18 cellular contexts compared by ENCODE assay signal in genomic region chr15:86629957-86630356, GRCh38.
DNase-seq lines count a peak whose midpoint lies in the region; ATAC-seq, FAIRE-seq and TF ChIP-seq lines count a peak whose summit lies in the region.
"Had no signal": no experiment of that assay in that cellular context is flagged by ENCODE, and none has a peak within 500 bp of the region (broad histone marks: within the 10 kb centered on the region; RNA-seq: fewer than 3 reads in every experiment).

No MANE protein-coding gene starts in this region.

- DNase-seq in LoVo (ENCODE audit: low spot score) (peak; percentile 22), RWPE2 (ENCODE audit: low spot score) (no peak), bronchial epithelial cell (ENCODE audit: low read depth) (peak; percentile 30), WTC11 (ENCODE audit: low spot score) (no peak)
- DNase-seq in stimulated activated effector memory CD8-positive, alpha-beta T cell treated with anti-CD3 and anti-CD28 coated beads, Interleukin-12 subunit alpha, Interleukin-12 subunit beta, amount 100 ng/mL, for 72 hours (ENCODE audit: low spot score in 2 of 2), result no peak
- DNase-seq in natural killer cell treated with Interleukin-12 subunit alpha and Interleukin-12 subunit beta and Interleukin-15 and Interleukin-18, amount 100 ng/mL, for 72 hours (ENCODE audit: low spot score), result no peak
- DNase-seq: AML-193; Caco-2; CD8-positive, alpha-beta memory T cell; DND-41; GDM1; GOT3; H9 had no signal

- CTCF ChIA-PET in WTC11 (lab: Charles Lee), result no interaction called here

- H3K27me3 Mint-ChIP-seq in WTC11 (ENCODE audit: low read depth), result no peaks in the 10 kb centered on the region
- H3K27me3 Mint-ChIP-seq in natural killer cell treated with Interleukin-12 subunit alpha and Interleukin-12 subunit beta and Interleukin-15 and Interleukin-18, amount 100 ng/mL, for 72 hours, result peaks cover 0 to 2% of the 10 kb centered on the region in 2 donors

- no peaks in the 10 kb centered on the region for H3K9me3 Mint-ChIP-seq in stimulated activated effector memory CD8-positive, alpha-beta T cell treated with anti-CD3 and anti-CD28 coated beads, Interleukin-12 subunit alpha, Interleukin-12 subunit beta, amount 100 ng/mL, for 72 hours
- H3K9me3 Mint-ChIP-seq in WTC11, result no peaks in the 10 kb centered on the region
- no peaks in the 10 kb centered on the region for H3K9me3 Mint-ChIP-seq in natural killer cell treated with Interleukin-12 subunit alpha and Interleukin-12 subunit beta and Interleukin-15 and Interleukin-18, amount 100 ng/mL, for 72 hours
- H3K9me3 Mint-ChIP-seq: CD8-positive, alpha-beta memory T cell; H9 had no signal

- peak overlapping the region; percentile 26 for H3K27ac Mint-ChIP-seq in stimulated activated effector memory CD8-positive, alpha-beta T cell treated with anti-CD3 and anti-CD28 coated beads, Interleukin-12 subunit alpha, Interleukin-12 subunit beta, amount 100 ng/mL, for 72 hours
- H3K27ac Mint-ChIP-seq in WTC11, result no peak overlapping the region
- H3K27ac Mint-ChIP-seq in natural killer cell treated with Interleukin-12 subunit alpha and Interleukin-12 subunit beta and Interleukin-15 and Interleukin-18, amount 100 ng/mL, for 72 hours, result no peak overlapping the region
- H3K27ac Mint-ChIP-seq: H9 had no signal

- peaks cover 7% of the 10 kb centered on the region for H3K4me1 Mint-ChIP-seq in stimulated activated effector memory CD8-positive, alpha-beta T cell treated with anti-CD3 and anti-CD28 coated beads, Interleukin-12 subunit alpha, Interleukin-12 subunit beta, amount 100 ng/mL, for 72 hours
- H3K4me1 Mint-ChIP-seq in WTC11, result 0 out of 2 replicates have a peak, but pooled peaks cover 3% of the 10 kb centered on the region
- H3K4me1 Mint-ChIP-seq in natural killer cell treated with Interleukin-12 subunit alpha and Interleukin-12 subunit beta and Interleukin-15 and Interleukin-18, amount 100 ng/mL, for 72 hours (ENCODE audit: low read depth in 2 of 2), result peaks cover 0 to 1% of the 10 kb centered on the region in 2 donors

- POLR2A ChIA-PET in WTC11 (lab: Charles Lee), result no interaction called here

- peaks cover 17% of the 10 kb centered on the region for H3K4me1 ChIP-seq in RWPE2 (ENCODE audit: insufficient read depth, poor library complexity, severe bottlenecking)
- H3K4me1 ChIP-seq: BLaER1, Caco-2 had no signal

- H3K4me3 Mint-ChIP-seq in stimulated activated effector memory CD8-positive, alpha-beta T cell treated with anti-CD3 and anti-CD28 coated beads, Interleukin-12 subunit alpha, Interleukin-12 subunit beta, amount 100 ng/mL, for 72 hours, result no peak overlapping the region
- no peak overlapping the region for H3K4me3 Mint-ChIP-seq in WTC11
- no peak overlapping the region for H3K4me3 Mint-ChIP-seq in natural killer cell treated with Interleukin-12 subunit alpha and Interleukin-12 subunit beta and Interleukin-15 and Interleukin-18, amount 100 ng/mL, for 72 hours
- H3K4me3 Mint-ChIP-seq: CD8-positive, alpha-beta memory T cell; H9 had no signal

- H3K27me3 ChIP-seq in RWPE2 (ENCODE audit: insufficient read depth, poor library complexity, severe bottlenecking) (no peaks in the 10 kb centered on the region), bronchial epithelial cell (ENCODE audit: control insufficient read depth, insufficient read depth, low read length) (no peaks in the 10 kb centered on the region)
- H3K27me3 ChIP-seq: BLaER1 had no signal

- peak overlapping the region; percentile 77 for H3K27ac ChIP-seq in RWPE2 (ENCODE audit: poor library complexity, severe bottlenecking)
- H3K27ac ChIP-seq: BLaER1, HL-60 had no signal

- no peaks in the 10 kb centered on the region for H3K36me3 Mint-ChIP-seq in stimulated activated effector memory CD8-positive, alpha-beta T cell treated with anti-CD3 and anti-CD28 coated beads, Interleukin-12 subunit alpha, Interleukin-12 subunit beta, amount 100 ng/mL, for 72 hours
- no peaks in the 10 kb centered on the region for H3K36me3 Mint-ChIP-seq in WTC11
- no peaks in the 10 kb centered on the region for H3K36me3 Mint-ChIP-seq in natural killer cell treated with Interleukin-12 subunit alpha and Interleukin-12 subunit beta and Interleukin-15 and Interleukin-18, amount 100 ng/mL, for 72 hours
- H3K36me3 Mint-ChIP-seq: CD8-positive, alpha-beta memory T cell had no signal

- ATAC-seq in RWPE2 (ENCODE audit: low read depth) (peak; percentile 44), WTC11 (no peak), HG03565 (IDR thresholded peaks at IDR 0.05; ENCODE audit: unreplicated experiment) (no peak), HG02571 (IDR thresholded peaks at IDR 0.05; ENCODE audit: unreplicated experiment) (no peak)
- no peak for ATAC-seq in stimulated activated effector memory CD8-positive, alpha-beta T cell treated with anti-CD3 and anti-CD28 coated beads, Interleukin-12 subunit alpha, Interleukin-12 subunit beta, amount 100 ng/mL, for 72 hours
- ATAC-seq in natural killer cell treated with Interleukin-12 subunit alpha and Interleukin-12 subunit beta and Interleukin-15 and Interleukin-18, amount 100 ng/mL, for 72 hours, result no peak

- H3K9me3 ChIP-seq in RWPE2 (ENCODE audit: severe bottlenecking), result no peaks in the 10 kb centered on the region
- H3K9me3 ChIP-seq: BLaER1, Caco-2 had no signal

- no peak for TF ChIP-seq CTCF in RWPE2 (IDR thresholded peaks at IDR 0.05; ENCODE audit: poor library complexity, severe bottlenecking)
- no peak for TF ChIP-seq CTCF in bronchial epithelial cell (IDR thresholded peaks at IDR 0.05; ENCODE audit: insufficient read depth, low read length, severe bottlenecking)
- TF ChIP-seq CTCF in WTC11 (IDR thresholded peaks at IDR 0.05), result no peak

- H3K4me3 ChIP-seq in RWPE2 (ENCODE audit: severe bottlenecking) (no peak overlapping the region), bronchial epithelial cell (ENCODE audit: low read depth, low read length) (no peak overlapping the region)
- H3K4me3 ChIP-seq: BLaER1 had no signal

- H3K36me3 ChIP-seq in RWPE2 (ENCODE audit: low read depth), result no peaks in the 10 kb centered on the region
- no peaks in the 10 kb centered on the region for H3K36me3 ChIP-seq in bronchial epithelial cell (ENCODE audit: control insufficient read depth, insufficient read depth, low read length)
- H3K36me3 ChIP-seq: BLaER1 had no signal

- no peak for FAIRE-seq in bronchial epithelial cell (lab: Jason Lieb, UNC)
- FAIRE-seq: GM12892 had no signal

TF ChIP-seq in WTC11, 78 proteins besides CTCF, POLR2A, EP300 and RAD21 (continues in another document):
- TF ChIP-seq ERG (CRISPR knock-in tag; IDR thresholded peaks at IDR 0.05) (no peak), SMAD3 (CRISPR knock-in tag; IDR thresholded peaks at IDR 0.05; ENCODE audit: borderline replicate concordance) (no peak), FOXK1 (CRISPR knock-in tag; IDR thresholded peaks at IDR 0.05) (no peak), CREM (CRISPR knock-in tag; IDR thresholded peaks at IDR 0.05) (no peak), E2F5 (CRISPR knock-in tag; IDR thresholded peaks at IDR 0.05) (no peak), TEAD4 (CRISPR knock-in tag; IDR thresholded peaks at IDR 0.05) (no peak)
- TF ChIP-seq, protein P1, sequence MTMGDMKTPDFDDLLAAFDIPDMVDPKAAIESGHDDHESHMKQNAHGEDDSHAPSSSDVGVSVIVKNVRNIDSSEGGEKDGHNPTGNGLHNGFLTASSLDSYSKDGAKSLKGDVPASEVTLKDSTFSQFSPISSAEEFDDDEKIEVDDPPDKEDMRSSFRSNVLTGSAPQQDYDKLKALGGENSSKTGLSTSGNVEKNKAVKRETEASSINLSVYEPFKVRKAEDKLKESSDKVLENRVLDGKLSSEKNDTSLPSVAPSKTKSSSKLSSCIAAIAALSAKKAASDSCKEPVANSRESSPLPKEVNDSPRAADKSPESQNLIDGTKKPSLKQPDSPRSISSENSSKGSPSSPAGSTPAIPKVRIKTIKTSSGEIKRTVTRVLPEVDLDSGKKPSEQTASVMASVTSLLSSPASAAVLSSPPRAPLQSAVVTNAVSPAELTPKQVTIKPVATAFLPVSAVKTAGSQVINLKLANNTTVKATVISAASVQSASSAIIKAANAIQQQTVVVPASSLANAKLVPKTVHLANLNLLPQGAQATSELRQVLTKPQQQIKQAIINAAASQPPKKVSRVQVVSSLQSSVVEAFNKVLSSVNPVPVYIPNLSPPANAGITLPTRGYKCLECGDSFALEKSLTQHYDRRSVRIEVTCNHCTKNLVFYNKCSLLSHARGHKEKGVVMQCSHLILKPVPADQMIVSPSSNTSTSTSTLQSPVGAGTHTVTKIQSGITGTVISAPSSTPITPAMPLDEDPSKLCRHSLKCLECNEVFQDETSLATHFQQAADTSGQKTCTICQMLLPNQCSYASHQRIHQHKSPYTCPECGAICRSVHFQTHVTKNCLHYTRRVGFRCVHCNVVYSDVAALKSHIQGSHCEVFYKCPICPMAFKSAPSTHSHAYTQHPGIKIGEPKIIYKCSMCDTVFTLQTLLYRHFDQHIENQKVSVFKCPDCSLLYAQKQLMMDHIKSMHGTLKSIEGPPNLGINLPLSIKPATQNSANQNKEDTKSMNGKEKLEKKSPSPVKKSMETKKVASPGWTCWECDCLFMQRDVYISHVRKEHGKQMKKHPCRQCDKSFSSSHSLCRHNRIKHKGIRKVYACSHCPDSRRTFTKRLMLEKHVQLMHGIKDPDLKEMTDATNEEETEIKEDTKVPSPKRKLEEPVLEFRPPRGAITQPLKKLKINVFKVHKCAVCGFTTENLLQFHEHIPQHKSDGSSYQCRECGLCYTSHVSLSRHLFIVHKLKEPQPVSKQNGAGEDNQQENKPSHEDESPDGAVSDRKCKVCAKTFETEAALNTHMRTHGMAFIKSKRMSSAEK (CRISPR knock-in tag; IDR thresholded peaks at IDR 0.05; ENCODE audit: borderline replicate concordance), result no peak

Comparison
In these comparisons a context has a peak if more than half of its experiments do, and no peak if none do; other contexts are left out.
1. DNase-seq: peak in LoVo (single experiment) and bronchial epithelial cell (single experiment); none in RWPE2 (single experiment), stimulated activated effector memory CD8-positive, alpha-beta T cell treated with anti-CD3 and anti-CD28 coated beads, Interleukin-12 subunit alpha, Interleukin-12 subunit beta, amount 100 ng/mL, for 72 hours (0 of 2), WTC11 (single experiment) and natural killer cell treated with Interleukin-12 subunit alpha and Interleukin-12 subunit beta and Interleukin-15 and Interleukin-18, amount 100 ng/mL, for 72 hours (single experiment).